In the genomic region with DNA sequence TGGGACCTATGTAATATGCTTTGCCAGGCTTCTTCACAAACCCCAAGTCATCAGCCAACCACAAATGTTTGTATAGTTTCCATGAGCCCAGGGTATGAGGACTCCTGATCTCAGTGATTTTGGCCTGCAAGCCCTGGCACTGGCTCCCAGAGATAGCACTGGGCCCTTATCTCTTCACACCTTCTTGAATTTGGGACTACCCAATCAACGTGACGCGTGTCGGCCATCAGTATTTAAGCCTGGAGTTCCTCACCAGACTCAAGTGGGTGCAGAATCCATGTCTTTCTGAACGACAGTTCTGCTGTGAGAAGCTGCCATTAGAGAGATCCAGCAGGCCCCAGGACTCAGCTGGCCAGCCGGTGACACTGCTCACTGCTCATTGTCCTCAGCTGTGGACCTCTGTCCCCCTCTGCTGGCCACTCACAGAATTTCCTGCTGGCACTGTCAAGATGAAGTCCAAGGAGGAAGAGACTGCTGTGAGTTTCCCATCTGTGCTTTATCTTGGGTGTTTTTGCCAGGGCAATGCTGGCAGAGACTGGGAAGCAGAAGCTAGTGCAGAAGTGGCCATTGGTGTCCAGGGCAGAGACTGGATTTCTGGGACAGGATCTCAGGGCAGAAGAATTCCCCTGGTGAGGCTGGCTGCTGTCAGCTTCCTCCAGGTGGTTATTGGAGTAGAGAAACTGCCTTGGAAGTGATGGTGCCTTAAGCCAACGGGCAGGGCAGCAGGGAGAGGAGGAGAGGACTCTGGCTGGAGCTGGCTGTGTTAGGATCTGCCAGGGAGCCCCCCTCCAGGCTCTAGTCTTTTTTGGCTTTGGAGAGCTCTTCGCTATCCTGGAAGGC, we compare ENCODE assay signal across 9 cellular contexts. TPM values are rescaled to one million over a fixed set of nuclear protein-coding genes. Genes with fewer than 3 reads are reported as not detected.
A peak's percentile ranks its signal among the peaks of the same experiment; 100 is the strongest.
DNase-seq lines count a peak whose midpoint lies in the region; ATAC-seq and TF ChIP-seq lines count a peak whose summit lies in the region.
"Had no signal": no experiment of that assay in that cellular context is flagged by ENCODE, and none has a peak within 500 bp of the region (broad histone marks: within the 10 kb centered on the region; RNA-seq: fewer than 3 reads in every experiment).

No MANE protein-coding gene starts in this region.

- TF ChIP-seq CTCF in colonic mucosa (IDR thresholded peaks at IDR 0.05) (peak; percentile 95), liver (IDR thresholded peaks at IDR 0.05; ENCODE audit: low read depth, low read length, missing input control) (peak; percentile 100)

- H3K27me3 Mint-ChIP-seq in activated CD4-positive, alpha-beta T cell treated with anti-CD3 and anti-CD28 coated beads, Interleukin-2, amount 10 ng/mL, durations not matched to agents 24 days and 14 days, result no peaks in the 10 kb centered on the region
- H3K27me3 Mint-ChIP-seq: activated naive CD8-positive, alpha-beta T cell had no signal

- H3K4me1 Mint-ChIP-seq in activated CD4-positive, alpha-beta T cell treated with anti-CD3 and anti-CD28 coated beads, Interleukin-2, amount 10 ng/mL, durations not matched to agents 24 days and 14 days, result peaks cover 5% of the 10 kb centered on the region

- H3K9me3 Mint-ChIP-seq in activated CD4-positive, alpha-beta T cell treated with anti-CD3 and anti-CD28 coated beads, Interleukin-2, amount 10 ng/mL, durations not matched to agents 24 days and 14 days, result no peaks in the 10 kb centered on the region

- no peak overlapping the region for H3K27ac ChIP-seq in colonic mucosa
- H3K27ac ChIP-seq in liver (ENCODE audit: low read depth in 1 of 2, low read length in 2 of 2), result no peak overlapping the region

- no peaks in the 10 kb centered on the region for H3K4me1 ChIP-seq in colonic mucosa
- peaks cover 0 to 2% (median 0%) of the 10 kb centered on the region in 4 donors for H3K4me1 ChIP-seq in liver (ENCODE audit: control insufficient read depth in 4 of 4, insufficient read depth in 4 of 4, low read length in 3 of 4)

- no peak overlapping the region for H3K4me3 Mint-ChIP-seq in activated CD4-positive, alpha-beta T cell treated with anti-CD3 and anti-CD28 coated beads, Interleukin-2, amount 10 ng/mL, durations not matched to agents 24 days and 14 days
- H3K4me3 Mint-ChIP-seq: activated naive CD8-positive, alpha-beta T cell had no signal

- H3K4me3 ChIP-seq in colonic mucosa, result no peak overlapping the region
- H3K4me3 ChIP-seq in liver (ENCODE audit: low read depth in 1 of 3, low read length in 3 of 3), result no peak overlapping the region

- no peaks in the 10 kb centered on the region for H3K27me3 ChIP-seq in colonic mucosa
- H3K27me3 ChIP-seq in liver (ENCODE audit: control insufficient read depth in 4 of 4, insufficient read depth in 4 of 4, low read length in 3 of 4), result peaks cover 0 to 2% (median 0%) of the 10 kb centered on the region in 4 donors

- no peak overlapping the region for H3K27ac Mint-ChIP-seq in activated CD4-positive, alpha-beta T cell treated with anti-CD3 and anti-CD28 coated beads, Interleukin-2, amount 10 ng/mL, durations not matched to agents 24 days and 14 days
- H3K27ac Mint-ChIP-seq: activated naive CD8-positive, alpha-beta T cell had no signal

- H3K9me3 ChIP-seq in colonic mucosa, result no peaks in the 10 kb centered on the region
- H3K9me3 ChIP-seq in liver (ENCODE audit: control insufficient read depth in 4 of 4, low read length in 3 of 4), result no peaks in the 10 kb centered on the region

- ATAC-seq in HG03342 (IDR thresholded peaks at IDR 0.05; ENCODE audit: unreplicated experiment) (peak; percentile 52), HG03025 (IDR thresholded peaks at IDR 0.05; ENCODE audit: low FRiP score, unreplicated experiment) (no peak)

- no peak overlapping the region for H3K9ac ChIP-seq in colonic mucosa (ENCODE audit: low read depth in 2 of 2, low read length in 2 of 2)
- H3K9ac ChIP-seq in liver (ENCODE audit: low read depth in 1 of 2, low read length in 2 of 2), result no peak overlapping the region

- DNase-seq in DMS153 treated with DMSO at 0.1 percent for 48 hours (lab: John Stamatoyannopoulos, UW; ENCODE audit: unreplicated experiment), result peak; percentile 93
- DNase-seq in NCI-H524 treated with DMSO at 0.1 percent for 48 hours (lab: John Stamatoyannopoulos, UW), result peak; percentile 50
- DNase-seq in activated CD4-positive, alpha-beta T cell treated with anti-CD3 and anti-CD28 coated beads, Interleukin-2, amount 10 ng/mL, durations not matched to agents 24 days and 14 days, result peak; percentile 96
- DNase-seq in colonic mucosa, result peak; percentile 93
- peak; percentile 79 to 88 for DNase-seq in stimulated activated CD4-positive, alpha-beta T cell treated with anti-CD3 and anti-CD28 coated beads, Interleukin-4, amount 100 ng/mL, for 48 hours (ENCODE audit: low read depth in 2 of 2)

- intact Hi-C loops in activated CD4-positive, alpha-beta T cell treated with anti-CD3 and anti-CD28 coated beads, Interleukin-2, amount 10 ng/mL, durations not matched to agents 24 days and 14 days (cut with micrococcal nuclease), result loop anchor here (1.0 kb wide), 4 partner anchors 27 to 281 kb away; no protein-coding TSS in a partner anchor
- intact Hi-C loops in colonic mucosa (cut with DNase I), result loop anchor here (10.0 kb wide), 1 partner anchor 111 kb away; no protein-coding TSS in a partner anchor

- TF ChIP-seq RAD21 in liver (IDR thresholded peaks at IDR 0.05), result peak; percentile 99 to 100

- 29% methylated on average over 8 of the region's 8 CpGs for WGBS in liver

- no peaks in the 10 kb centered on the region for H3K36me3 ChIP-seq in colonic mucosa
- no peaks in the 10 kb centered on the region for H3K36me3 ChIP-seq in liver (ENCODE audit: control insufficient read depth in 4 of 4, insufficient read depth in 3 of 4, low read depth in 1 of 4, low read length in 3 of 4)

- H3K36me3 Mint-ChIP-seq in activated CD4-positive, alpha-beta T cell treated with anti-CD3 and anti-CD28 coated beads, Interleukin-2, amount 10 ng/mL, durations not matched to agents 24 days and 14 days (ENCODE audit: low read depth), result no peaks in the 10 kb centered on the region
- H3K36me3 Mint-ChIP-seq: activated naive CD8-positive, alpha-beta T cell had no signal

TF ChIP-seq in liver, 16 proteins besides CTCF, POLR2A, EP300 and RAD21:
- TF ChIP-seq RXRA (IDR thresholded peaks at IDR 0.05), result peak in 1 of 2 donors; percentile 10
- TF ChIP-seq NR2F2 (IDR thresholded peaks at IDR 0.05), result no peak
- TF ChIP-seq HNF4A (conservative IDR thresholded peaks at IDR 0.05), result no peak

RNA-seq across cellular contexts. Expression of gene TMCC2, which starts 28.4 kb away (rescaled TPM):
- total RNA-seq in activated CD4-positive, alpha-beta T cell treated with anti-CD3 and anti-CD28 coated beads, Interleukin-2, amount 10 ng/mL, durations not matched to agents 24 days and 14 days, result 19.9 and 20.9 TPM in 2 replicates
- total RNA-seq in colonic mucosa (under 1 TPM; 0.25 to 0.88 TPM), liver (100 to 1,000 TPM in 1 of 2 donors, under 1 TPM in 1; 0.25 to 452 TPM)
- polyA plus RNA-seq in liver, result under 1 TPM; 0.06 to 0.17 TPM

RNA-seq across cellular contexts. Expression of gene DSTYK, which starts 44.7 kb away (rescaled TPM):
- 26.7 and 27.6 TPM in 2 replicates for total RNA-seq in activated CD4-positive, alpha-beta T cell treated with anti-CD3 and anti-CD28 coated beads, Interleukin-2, amount 10 ng/mL, durations not matched to agents 24 days and 14 days
- total RNA-seq in colonic mucosa (1 to 10 TPM; 4.5 to 5.7 TPM), liver (1 to 10 TPM; 4.1 to 9.9 TPM)
- 1 to 10 TPM; 1.5 to 1.9 TPM for polyA plus RNA-seq in liver
